ENCODE assay signal across 11 cellular contexts in genomic region chr22:37212174-37212906, GRCh38. TPM values are rescaled to one million over a fixed set of nuclear protein-coding genes. Genes with fewer than 3 reads are reported as not detected.
A peak's percentile ranks its signal among the peaks of the same experiment; 100 is the strongest.
DNase-seq lines count a peak whose midpoint lies in the region; ATAC-seq and TF ChIP-seq lines count a peak whose summit lies in the region.
"Had no signal": no experiment of that assay in that cellular context is flagged by ENCODE, and none has a peak within 500 bp of the region (broad histone marks: within the 10 kb centered on the region; RNA-seq: fewer than 3 reads in every experiment).

Gene SSTR3 (minus strand): TSS chr22:37212477. CDS start chr22:37207803, 4,674 bp downstream.

- H3K36me3 ChIP-seq in Peyer's patch: no peaks in the 10 kb centered on the region
- no peaks in the 10 kb centered on the region for H3K36me3 ChIP-seq in heart left ventricle

- H3K4me3 ChIP-seq in Peyer's patch: no peak within 1 kb of the TSS
- H3K4me3 ChIP-seq in heart left ventricle: no peak within 1 kb of the TSS

- no peaks in the 10 kb centered on the region for H3K4me1 ChIP-seq in Peyer's patch
- H3K4me1 ChIP-seq in heart left ventricle: peaks cover 0 to 7% (median 0%) of the 10 kb centered on the region in 12 donors

- H3K27me3 ChIP-seq in Peyer's patch (no peaks in the 10 kb centered on the region), heart left ventricle (peaks cover 0 to 31% (median 4%) of the 10 kb centered on the region in 9 donors)

- no peak for TF ChIP-seq POLR2A in Peyer's patch (IDR thresholded peaks at IDR 0.05)
- TF ChIP-seq POLR2A in heart left ventricle (IDR thresholded peaks at IDR 0.05): no peak

- H3K9me3 ChIP-seq in Peyer's patch (no peaks in the 10 kb centered on the region), heart left ventricle (no peaks in the 10 kb centered on the region)

- 16 to 20% (median 17%) methylated on average over 22 to 23 of the region's 23 CpGs for WGBS in heart left ventricle, 4 donors

- no peak within 1 kb of the TSS for H3K27ac ChIP-seq in Peyer's patch
- no peak within 1 kb of the TSS for H3K27ac ChIP-seq in heart left ventricle

- DNase-seq in NCI-H82 (lab: John Stamatoyannopoulos, UW) (peak; percentile 18), NCI-H82 treated with DMSO at 0.1 percent for 48 hours (lab: John Stamatoyannopoulos, UW; ENCODE audit: unreplicated experiment) (no peak), Peyer's patch (peak in 2 of 3 donors; percentile 41 to 43), heart left ventricle (no peak), posterior vena cava (ENCODE audit: low spot score) (peak; percentile 70), pons (ENCODE audit: low spot score) (no peak)
- DNase-seq in effector CD8-positive, alpha-beta T cell (lab: John Stamatoyannopoulos, UW): no peak
- DNase-seq: KBM-7, OCI-M1 had no signal

- TF ChIP-seq CTCF in Peyer's patch (IDR thresholded peaks at IDR 0.05) (no peak), heart left ventricle (IDR thresholded peaks at IDR 0.05) (no peak)

- intact Hi-C loops in heart left ventricle (cut with DNase I) (no loop called here), posterior vena cava (cut with DNase I) (no loop called here)

- ATAC-seq in heart left ventricle: peak in 3 of 4 donors; percentile 20 to 43 (median 40)
- no peak for ATAC-seq in HG02981 (IDR thresholded peaks at IDR 0.05; ENCODE audit: unreplicated experiment)

RNA-seq across cellular contexts. Expression of gene SSTR3, which starts in this region (rescaled TPM):
- total RNA-seq in Peyer's patch: not detected
- under 1 TPM in 1 of 9 donors, not detected in 8; 0.07 TPM for total RNA-seq in heart left ventricle
- polyA plus RNA-seq in heart left ventricle: not detected
- total RNA-seq in posterior vena cava: not detected
- total RNA-seq: dermis microvascular lymphatic vessel endothelial cell had no signal

Comparison
In these comparisons a context has a peak if more than half of its experiments do, and no peak if none do; other contexts are left out.
1. Peak in DNase-seq in Peyer's patch; RNA of the gene not detected or under 1 TPM.
2. Peak in ATAC-seq in heart left ventricle; RNA of the gene not detected or under 1 TPM.
3. Peak in DNase-seq in posterior vena cava; RNA of the gene not detected or under 1 TPM.